Comparison of ENCODE assay signal across 9 cellular contexts in genomic region chr20:6767166-6767535, GRCh38. TPM values are rescaled to one million over a fixed set of nuclear protein-coding genes. Genes with fewer than 3 reads are reported as not detected.
A peak's percentile ranks its signal among the peaks of the same experiment; 100 is the strongest.
DNase-seq lines count a peak whose midpoint lies in the region; TF ChIP-seq lines count a peak whose summit lies in the region.
"Had no signal": no experiment of that assay in that cellular context is flagged by ENCODE, and none has a peak within 500 bp of the region (broad histone marks: within the 10 kb centered on the region; RNA-seq: fewer than 3 reads in every experiment).

No MANE protein-coding gene starts in this region.

- intact Hi-C loops in activated T-helper 2 cell treated with anti-CD3 and anti-CD28 coated beads, Interferon-gamma antibody, Interleukin-2, Interleukin-4, amounts not matched to agents 10 μg/mL and 5 μg/mL and 100 μg/mL, durations not matched to agents 14 hours and 24 hours and 36 hours (cut with micrococcal nuclease) = loop anchor here (5.0 to 10.0 kb wide), 4 partner anchors 328 to 1098 kb away; no protein-coding TSS in a partner anchor

- no peak overlapping the region for H2BK12ac ChIP-seq in H9 (ENCODE audit: insufficient read length, low read depth, low read length)

- H3K4me3 ChIP-seq in iPS-18a (ENCODE audit: low read length) (peak overlapping the region; percentile 74), skin epidermis (peak overlapping the region; percentile 25 to 77 (median 65))

- H3K9me3 ChIP-seq in H9 (ENCODE audit: control insufficient read depth, low read depth, low read length) (no peaks in the 10 kb centered on the region), iPS-18a (ENCODE audit: control insufficient read depth, low read depth, low read length) (no peaks in the 10 kb centered on the region)

- H3K27ac Mint-ChIP-seq in H9 = no peak overlapping the region
- H3K27ac Mint-ChIP-seq in activated T-helper 2 cell treated with anti-CD3 and anti-CD28 coated beads, Interferon-gamma antibody, Interleukin-2, Interleukin-4, amounts not matched to agents 10 μg/mL and 5 μg/mL and 100 μg/mL, durations not matched to agents 14 hours and 24 hours and 36 hours = no peak overlapping the region
- H3K27ac Mint-ChIP-seq: activated CD4-positive, alpha-beta memory T cell treated with anti-CD3 and anti-CD28 coated beads, Interleukin-2, amount 10 ng/mL, durations not matched to agents 7 days and 5 days had no signal

- H4K91ac ChIP-seq in H9 (ENCODE audit: insufficient read length, low read depth, low read length) = no peak overlapping the region

- no peak overlapping the region for H2BK5ac ChIP-seq in H9 (ENCODE audit: insufficient read length, low read length)

- H3K14ac ChIP-seq in H9 (ENCODE audit: insufficient read depth, low read length) = no peak overlapping the region

- peaks cover 14% of the 10 kb centered on the region for H3K27me3 ChIP-seq in H9 (ENCODE audit: insufficient read depth, low read length)
- H3K27me3 ChIP-seq in iPS-18a (ENCODE audit: control insufficient read depth, insufficient read depth, low read length) = peaks cover 54% of the 10 kb centered on the region

- H3K23me2 ChIP-seq in H9 (ENCODE audit: insufficient read length, low read depth, low read length, poor library complexity, severe bottlenecking) = peaks cover 24% of the 10 kb centered on the region

- no peak overlapping the region for H3K4ac ChIP-seq in H9 (ENCODE audit: low read depth, low read length)

- no peak overlapping the region for H2BK120ac ChIP-seq in H9 (ENCODE audit: low read depth, low read length, poor library complexity, severe bottlenecking)

- H3K27ac ChIP-seq in H9 (ENCODE audit: insufficient read length, low read depth, low read length) = no peak overlapping the region
- H3K27ac ChIP-seq in iPS-18a (ENCODE audit: low read length) = no peak overlapping the region
- no peak overlapping the region for H3K27ac ChIP-seq in skin epidermis

- H3K9me3 Mint-ChIP-seq in H9 = peaks cover 0 to 4% of the 10 kb centered on the region in 2 experiments; a peak in 3 of 5 replicates
- H3K9me3 Mint-ChIP-seq in activated T-helper 2 cell treated with anti-CD3 and anti-CD28 coated beads, Interferon-gamma antibody, Interleukin-2, Interleukin-4, amounts not matched to agents 10 μg/mL and 5 μg/mL and 100 μg/mL, durations not matched to agents 14 hours and 24 hours and 36 hours = no peaks in the 10 kb centered on the region
- H3K9me3 Mint-ChIP-seq: activated CD4-positive, alpha-beta memory T cell treated with anti-CD3 and anti-CD28 coated beads, Interleukin-2, amount 10 ng/mL, durations not matched to agents 7 days and 5 days had no signal

- H3K4me2 ChIP-seq in H9 (ENCODE audit: insufficient read depth, insufficient read length, low read length) = peak overlapping the region; percentile 67

- peaks cover 49% of the 10 kb centered on the region for H3K27me3 Mint-ChIP-seq in H9 (ENCODE audit: low read depth)
- peaks cover 46% of the 10 kb centered on the region for H3K27me3 Mint-ChIP-seq in activated T-helper 2 cell treated with anti-CD3 and anti-CD28 coated beads, Interferon-gamma antibody, Interleukin-2, Interleukin-4, amounts not matched to agents 10 μg/mL and 5 μg/mL and 100 μg/mL, durations not matched to agents 14 hours and 24 hours and 36 hours (ENCODE audit: low read depth)

- H3K4me1 Mint-ChIP-seq in H9 = peaks cover 59 to 62% of the 10 kb centered on the region in 2 experiments
- H3K4me1 Mint-ChIP-seq in activated T-helper 2 cell treated with anti-CD3 and anti-CD28 coated beads, Interferon-gamma antibody, Interleukin-2, Interleukin-4, amounts not matched to agents 10 μg/mL and 5 μg/mL and 100 μg/mL, durations not matched to agents 14 hours and 24 hours and 36 hours (ENCODE audit: low read depth) = peaks cover 2% of the 10 kb centered on the region
- H3K4me1 Mint-ChIP-seq: activated CD4-positive, alpha-beta memory T cell treated with anti-CD3 and anti-CD28 coated beads, Interleukin-2, amount 10 ng/mL, durations not matched to agents 7 days and 5 days had no signal

- TF ChIP-seq CTCF in H9 (conservative IDR thresholded peaks at IDR 0.05) = no peak; the same call in 2 of the 3 replicates

- no peaks in the 10 kb centered on the region for H3K79me1 ChIP-seq in H9 (ENCODE audit: insufficient read depth, low read depth, low read length, poor library complexity, severe bottlenecking)

- no peak overlapping the region for H2BK15ac ChIP-seq in H9 (ENCODE audit: low read depth, low read length)

- peaks cover 0 to 6% (median 4%) of the 10 kb centered on the region in 3 experiments; a peak in 2 of 7 replicates for H3K36me3 Mint-ChIP-seq in H9 (ENCODE audit: insufficient read depth in 1 of 3, low read depth in 3 of 3)
- no peaks in the 10 kb centered on the region for H3K36me3 Mint-ChIP-seq in activated T-helper 2 cell treated with anti-CD3 and anti-CD28 coated beads, Interferon-gamma antibody, Interleukin-2, Interleukin-4, amounts not matched to agents 10 μg/mL and 5 μg/mL and 100 μg/mL, durations not matched to agents 14 hours and 24 hours and 36 hours (ENCODE audit: low read depth)

- no peak overlapping the region for H3K23ac ChIP-seq in H9 (ENCODE audit: insufficient read length, low read depth, low read length)

- H2AK5ac ChIP-seq in H9 (ENCODE audit: insufficient read length, low read length) = no peak overlapping the region

- no peak overlapping the region for H2BK20ac ChIP-seq in H9 (ENCODE audit: low read depth, low read length, poor library complexity, severe bottlenecking)

- H2AFZ ChIP-seq in H9 (ENCODE audit: low read length) = no peak overlapping the region

- H3K9ac ChIP-seq in H9 (ENCODE audit: extremely low read depth, insufficient read length, low read length) = no peak overlapping the region
- no peak overlapping the region for H3K9ac ChIP-seq in iPS-18a (ENCODE audit: low read length)

- H4K20me1 ChIP-seq in H9 (ENCODE audit: control insufficient read depth, insufficient read depth, insufficient read length) = no peaks in the 10 kb centered on the region

- DNase-seq in H9 (peak; percentile 34), A172 (ENCODE audit: low spot score) (no peak), Kasumi-1 (lab: John Stamatoyannopoulos, UW) (no peak), foreskin melanocyte (no peak), SW 1271 (lab: John Stamatoyannopoulos, UW) (no peak)
- DNase-seq in activated T-helper 2 cell treated with anti-CD3 and anti-CD28 coated beads, Interferon-gamma antibody, Interleukin-2, Interleukin-4, amounts not matched to agents 10 μg/mL and 5 μg/mL and 100 μg/mL, durations not matched to agents 14 hours and 24 hours and 36 hours (ENCODE audit: low spot score) = no peak
- DNase-seq: activated CD4-positive, alpha-beta memory T cell treated with anti-CD3 and anti-CD28 coated beads, Interleukin-2, amount 10 ng/mL, durations not matched to agents 7 days and 5 days had no signal

- no peak overlapping the region for H3T11ph ChIP-seq in H9 (ENCODE audit: low read length)

- H3K4me3 Mint-ChIP-seq in H9 = peak overlapping the region; percentile 66 to 82
- H3K4me3 Mint-ChIP-seq in activated T-helper 2 cell treated with anti-CD3 and anti-CD28 coated beads, Interferon-gamma antibody, Interleukin-2, Interleukin-4, amounts not matched to agents 10 μg/mL and 5 μg/mL and 100 μg/mL, durations not matched to agents 14 hours and 24 hours and 36 hours (ENCODE audit: low read depth) = peak overlapping the region; percentile 52
- H3K4me3 Mint-ChIP-seq: activated CD4-positive, alpha-beta memory T cell treated with anti-CD3 and anti-CD28 coated beads, Interleukin-2, amount 10 ng/mL, durations not matched to agents 7 days and 5 days had no signal

- no peak overlapping the region for H3K56ac ChIP-seq in H9 (ENCODE audit: insufficient read length, low read depth, low read length)

- no peaks in the 10 kb centered on the region for H3K79me2 ChIP-seq in H9 (ENCODE audit: insufficient read depth, low read length)

- H3K18ac ChIP-seq in H9 (ENCODE audit: insufficient read length, low read depth, low read length) = no peak overlapping the region

- no CpG with 5 or more reads among the region's 26 CpGs for WGBS in H9 (ENCODE audit: extremely low coverage, insufficient read length, low lambda C conversion rate)

- no peak overlapping the region for H4K8ac ChIP-seq in H9 (replicated peaks; ENCODE audit: insufficient read length, low read depth, low read length)

- peaks cover 2% of the 10 kb centered on the region for H3K36me3 ChIP-seq in iPS-18a (ENCODE audit: control insufficient read depth, low read depth, low read length)

- H3K4me1 ChIP-seq in H9 (ENCODE audit: insufficient read depth, low read length) (peaks cover 12% of the 10 kb centered on the region; the same call in 1 of the 2 replicates), iPS-18a (ENCODE audit: control insufficient read depth, low read depth, low read length) (peaks cover 39% of the 10 kb centered on the region)

- H4K5ac ChIP-seq in H9 (ENCODE audit: insufficient read length, low read depth, low read length) = no peak overlapping the region

RNA-seq across cellular contexts. Expression of gene BMP2, which starts 0.3 kb away (rescaled TPM):
- 6.5 and 6.6 TPM in 2 replicates for total RNA-seq in H9 (2021)
- 0.07 and 0.25 TPM in 2 replicates for total RNA-seq in activated T-helper 2 cell treated with anti-CD3 and anti-CD28 coated beads, Interferon-gamma antibody, Interleukin-2, Interleukin-4, amounts not matched to agents 10 μg/mL and 5 μg/mL and 100 μg/mL, durations not matched to agents 14 hours and 24 hours and 36 hours
- not detected in 2 replicates for total RNA-seq in A172 (2014; rRNA removed; shearing (Covaris generic))
- total RNA-seq: activated CD4-positive, alpha-beta memory T cell treated with anti-CD3 and anti-CD28 coated beads, Interleukin-2, amount 10 ng/mL, durations not matched to agents 7 days and 5 days had no signal
